ENCODE assay signal across 16 cellular contexts in genomic region chr10:76576276-76576962, GRCh38.
DNase-seq lines count a peak whose midpoint lies in the region; ATAC-seq and TF ChIP-seq lines count a peak whose summit lies in the region.
"Had no signal": no experiment of that assay in that cellular context is flagged by ENCODE, and none has a peak within 500 bp of the region (broad histone marks: within the 10 kb centered on the region; RNA-seq: fewer than 3 reads in every experiment).

No MANE protein-coding gene starts in this region.

- no peaks in the 10 kb centered on the region for H3K9me2 ChIP-seq in Karpas-422 (replicated peaks; ENCODE audit: insufficient read depth, low read length)

- no peak for TF ChIP-seq CTCF in fibroblast of villous mesenchyme (IDR thresholded peaks at IDR 0.05; ENCODE audit: insufficient read depth, low read depth, low read length)
- TF ChIP-seq CTCF in osteoblast (IDR thresholded peaks at IDR 0.05; ENCODE audit: extremely low read depth, low read depth, low read length): no peak

- peaks cover 7 to 14% of the 10 kb centered on the region in 2 donors for H3K9me3 Mint-ChIP-seq in stimulated activated naive B cell treated with anti-CD40 and anti-IgM and Interleukin-4, amounts not matched to agents 10 μg/mL and 1 μg/mL and 100 μg/mL, for 72 hours

- H3K9ac ChIP-seq in adipocyte (ENCODE audit: low read length) (no peak overlapping the region), Karpas-422 (ENCODE audit: low read length) (no peak overlapping the region)
- H3K9ac ChIP-seq: BLaER1 treated with 17β-estradiol and CSF1 and Interleukin-3, amounts not matched to agents 10 nM and 100 nM had no signal

- ATAC-seq in GM18520 (IDR thresholded peaks at IDR 0.05; ENCODE audit: unreplicated experiment): no peak
- no peak for ATAC-seq in stimulated activated naive B cell treated with anti-CD40 and anti-IgM and Interleukin-4, amounts not matched to agents 10 μg/mL and 1 μg/mL and 100 μg/mL, for 72 hours (replicated peaks)
- ATAC-seq: activated CD4-positive, alpha-beta T cell treated with anti-CD3 and anti-CD28 coated beads for 36 hours; stimulated activated naive CD8-positive, alpha-beta T cell treated with anti-CD3 and anti-CD28 coated beads, Interleukin-15, amount 100 ng/mL, for 72 hours had no signal

- peak overlapping the region; percentile 59 for H3K27ac ChIP-seq in osteoblast (ENCODE audit: low read depth, low read length)
- no peak overlapping the region for H3K27ac ChIP-seq in Karpas-422 (ENCODE audit: low read length)
- H3K27ac ChIP-seq: BLaER1 treated with 17β-estradiol and CSF1 and Interleukin-3, amounts not matched to agents 10 nM and 100 nM; neutrophil had no signal

- H3K4me3 ChIP-seq in adipocyte (ENCODE audit: low read length) (no peak overlapping the region), fibroblast of villous mesenchyme (ENCODE audit: low read depth, low read length) (no peak overlapping the region), osteoblast (ENCODE audit: insufficient read depth, low read length) (no peak overlapping the region), Karpas-422 (ENCODE audit: low read length) (no peak overlapping the region)
- H3K4me3 ChIP-seq: BLaER1 treated with 17β-estradiol and CSF1 and Interleukin-3, amounts not matched to agents 10 nM and 100 nM had no signal

- H3K27me3 ChIP-seq in adipocyte (replicated peaks; ENCODE audit: control insufficient read depth, insufficient read depth, low read length) (no peaks in the 10 kb centered on the region), osteoblast (ENCODE audit: insufficient read depth, low read length) (no peaks in the 10 kb centered on the region), Karpas-422 (ENCODE audit: low read length) (no peaks in the 10 kb centered on the region)
- H3K27me3 ChIP-seq: BLaER1 treated with 17β-estradiol and CSF1 and Interleukin-3, amounts not matched to agents 10 nM and 100 nM; neutrophil had no signal

- no peak overlapping the region for H3K4me3 Mint-ChIP-seq in stimulated activated naive B cell treated with anti-CD40 and anti-IgM and Interleukin-4, amounts not matched to agents 10 μg/mL and 1 μg/mL and 100 μg/mL, for 72 hours
- H3K4me3 Mint-ChIP-seq: activated CD4-positive, alpha-beta T cell treated with anti-CD3 and anti-CD28 coated beads for 36 hours; stimulated activated naive CD8-positive, alpha-beta T cell treated with anti-CD3 and anti-CD28 coated beads, Interleukin-15, amount 100 ng/mL, for 72 hours had no signal

- H3K4me1 Mint-ChIP-seq in stimulated activated naive B cell treated with anti-CD40 and anti-IgM and Interleukin-4, amounts not matched to agents 10 μg/mL and 1 μg/mL and 100 μg/mL, for 72 hours: no peaks in the 10 kb centered on the region
- H3K4me1 Mint-ChIP-seq: activated CD4-positive, alpha-beta T cell treated with anti-CD3 and anti-CD28 coated beads for 36 hours; stimulated activated naive CD8-positive, alpha-beta T cell treated with anti-CD3 and anti-CD28 coated beads, Interleukin-15, amount 100 ng/mL, for 72 hours had no signal

- H3K36me3 ChIP-seq in adipocyte (ENCODE audit: control insufficient read depth, insufficient read depth, low read length, severe bottlenecking) (no peaks in the 10 kb centered on the region), osteoblast (ENCODE audit: insufficient read depth, low read length) (no peaks in the 10 kb centered on the region), Karpas-422 (ENCODE audit: insufficient read depth, low read length) (no peaks in the 10 kb centered on the region)
- H3K36me3 ChIP-seq: BLaER1 treated with 17β-estradiol and CSF1 and Interleukin-3, amounts not matched to agents 10 nM and 100 nM; neutrophil had no signal

- H4K20me1 ChIP-seq in osteoblast (ENCODE audit: insufficient read depth, low read length) (no peaks in the 10 kb centered on the region), Karpas-422 (ENCODE audit: insufficient read depth, low read depth, low read length) (no peaks in the 10 kb centered on the region)
- H4K20me1 ChIP-seq: BLaER1 treated with 17β-estradiol and CSF1 and Interleukin-3, amounts not matched to agents 10 nM and 100 nM had no signal

- H3K9me3 ChIP-seq in adipocyte (ENCODE audit: control insufficient read depth, low read length): peaks cover 13% of the 10 kb centered on the region
- H3K9me3 ChIP-seq in osteoblast (ENCODE audit: low read depth, low read length): no peaks in the 10 kb centered on the region
- no peaks in the 10 kb centered on the region for H3K9me3 ChIP-seq in Karpas-422 (ENCODE audit: low read length)
- H3K9me3 ChIP-seq: neutrophil had no signal

- no peaks in the 10 kb centered on the region for H3K36me3 Mint-ChIP-seq in stimulated activated naive B cell treated with anti-CD40 and anti-IgM and Interleukin-4, amounts not matched to agents 10 μg/mL and 1 μg/mL and 100 μg/mL, for 72 hours

- no peak overlapping the region for H3K27ac Mint-ChIP-seq in stimulated activated naive B cell treated with anti-CD40 and anti-IgM and Interleukin-4, amounts not matched to agents 10 μg/mL and 1 μg/mL and 100 μg/mL, for 72 hours
- H3K27ac Mint-ChIP-seq: activated CD4-positive, alpha-beta T cell treated with anti-CD3 and anti-CD28 coated beads for 36 hours; stimulated activated naive CD8-positive, alpha-beta T cell treated with anti-CD3 and anti-CD28 coated beads, Interleukin-15, amount 100 ng/mL, for 72 hours had no signal

- no peaks in the 10 kb centered on the region for H3K79me2 ChIP-seq in osteoblast (ENCODE audit: insufficient read depth, low read length)
- no peaks in the 10 kb centered on the region for H3K79me2 ChIP-seq in Karpas-422 (ENCODE audit: low read length)

- peak overlapping the region; percentile 13 for H2AFZ ChIP-seq in osteoblast (ENCODE audit: low read length)
- H2AFZ ChIP-seq in Karpas-422 (ENCODE audit: low read length): no peak overlapping the region

- DNase-seq in EH (ENCODE audit: low read depth) (peak; percentile 90), adipocyte (ENCODE audit: low read depth) (peak; percentile 72), fibroblast of villous mesenchyme (ENCODE audit: low read depth) (peak; percentile 53), osteoblast (ENCODE audit: insufficient read length, low spot score, missing footprints) (peak; percentile 65), SW 1271 (lab: John Stamatoyannopoulos, UW) (no peak), Karpas-422 (no peak)
- no peak for DNase-seq in stimulated activated naive B cell treated with anti-CD40 and anti-IgM and Interleukin-4, amounts not matched to agents 10 μg/mL and 1 μg/mL and 100 μg/mL, for 72 hours
- DNase-seq: activated CD4-positive, alpha-beta T cell treated with anti-CD3 and anti-CD28 coated beads for 36 hours; DMS153; mesendoderm; NCI-H1694; NCI-H526 treated with DMSO at 0.1 percent for 48 hours; stimulated activated naive CD8-positive, alpha-beta T cell treated with anti-CD3 and anti-CD28 coated beads, Interleukin-15, amount 100 ng/mL, for 72 hours had no signal

- peaks cover 6 to 8% of the 10 kb centered on the region in 2 donors for H3K27me3 Mint-ChIP-seq in stimulated activated naive B cell treated with anti-CD40 and anti-IgM and Interleukin-4, amounts not matched to agents 10 μg/mL and 1 μg/mL and 100 μg/mL, for 72 hours
- H3K27me3 Mint-ChIP-seq: activated CD4-positive, alpha-beta T cell treated with anti-CD3 and anti-CD28 coated beads for 36 hours; stimulated activated naive CD8-positive, alpha-beta T cell treated with anti-CD3 and anti-CD28 coated beads, Interleukin-15, amount 100 ng/mL, for 72 hours had no signal

- H3K4me1 ChIP-seq in adipocyte (ENCODE audit: control insufficient read depth, insufficient read depth, low read length): peaks cover 7% of the 10 kb centered on the region
- peaks cover 12% of the 10 kb centered on the region for H3K4me1 ChIP-seq in osteoblast (ENCODE audit: insufficient read depth, low read length)
- no peaks in the 10 kb centered on the region for H3K4me1 ChIP-seq in Karpas-422 (ENCODE audit: low read length)
- H3K4me1 ChIP-seq: BLaER1 treated with 17β-estradiol and CSF1 and Interleukin-3, amounts not matched to agents 10 nM and 100 nM had no signal

- peak overlapping the region; percentile 43 for H3K4me2 ChIP-seq in osteoblast (ENCODE audit: insufficient read depth, low read length)
- H3K4me2 ChIP-seq in Karpas-422 (ENCODE audit: low read depth, low read length, poor library complexity, severe bottlenecking): no peak overlapping the region
- H3K4me2 ChIP-seq: BLaER1 treated with 17β-estradiol and CSF1 and Interleukin-3, amounts not matched to agents 10 nM and 100 nM had no signal

Comparison
In these comparisons a context has a peak if more than half of its experiments do, and no peak if none do; other contexts are left out.
1. DNase-seq: peak in EH (single experiment), adipocyte (single experiment), fibroblast of villous mesenchyme (single experiment) and osteoblast (single experiment); none in SW 1271 (0 of 2), Karpas-422 (single experiment) and stimulated activated naive B cell treated with anti-CD40 and anti-IgM and Interleukin-4, amounts not matched to agents 10 μg/mL and 1 μg/mL and 100 μg/mL, for 72 hours (single experiment).